Comparison of ENCODE assay signal across 19 cellular contexts in the genomic region with DNA sequence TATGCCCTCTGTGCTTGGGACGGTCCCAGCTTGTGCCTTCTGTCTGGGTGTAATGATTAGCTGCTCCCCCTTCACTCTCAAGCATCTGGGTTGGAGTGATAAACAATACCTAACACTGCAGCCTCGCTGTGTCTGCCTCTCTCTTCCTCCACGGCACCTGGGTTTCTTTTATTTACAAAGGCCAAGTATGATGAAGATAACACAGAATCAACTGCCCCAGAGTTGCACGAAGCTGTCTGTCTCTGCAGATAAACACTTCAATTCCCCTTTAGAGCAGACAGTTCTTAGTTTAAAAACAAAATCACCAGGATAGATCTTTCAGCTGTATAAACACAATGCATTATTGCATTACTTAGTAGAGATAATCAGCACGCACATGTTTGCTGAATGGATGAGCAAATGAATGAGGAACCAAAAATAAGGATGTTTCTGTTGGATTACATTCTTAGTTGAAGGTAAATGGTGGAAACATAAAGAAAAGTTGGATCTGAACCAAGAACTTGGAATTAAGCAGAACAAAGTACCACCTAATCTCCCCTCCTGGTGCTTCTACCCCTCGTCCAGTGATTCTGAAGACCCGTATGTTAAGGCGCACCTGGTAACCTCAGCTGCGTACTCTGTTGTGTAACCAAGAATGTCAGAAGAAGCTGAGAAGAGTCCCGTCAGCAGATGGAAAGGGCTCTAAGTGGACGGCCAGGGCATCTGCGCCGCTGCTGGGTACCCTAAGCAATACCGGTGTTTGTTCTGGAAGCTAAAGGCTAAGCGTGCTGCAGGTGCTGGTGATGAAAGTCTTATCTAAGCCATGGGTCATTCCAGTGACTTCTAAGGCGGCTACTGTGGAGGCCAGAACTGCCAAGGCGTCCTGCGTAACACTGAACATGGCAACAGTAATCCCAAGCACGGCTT.
"Had no signal": no experiment of that assay in that cellular context is flagged by ENCODE, and none has a peak within 500 bp of the region (broad histone marks: within the 10 kb centered on the region; RNA-seq: fewer than 3 reads in every experiment).

No MANE protein-coding gene starts in this region.

- DNase-seq: activated CD4-positive, alpha-beta T cell treated with anti-CD3 and anti-CD28 coated beads, Interleukin-2, amount 50 U/mL, for 4 hours; activated CD4-positive, CD25-positive, alpha-beta regulatory T cell treated with anti-CD3 and anti-CD28 coated beads, Interleukin-2, amount 50 U/mL, for 72 hours; activated naive CD4-positive, alpha-beta T cell treated with Interleukin-2 at 50 U/mL for 16 hours; activated T-cell treated with anti-CD3 and anti-CD28 coated beads for 4 hours; dermis blood vessel endothelial cell; effector memory CD8-positive, alpha-beta T cell; gastrocnemius medialis; left colon; lower lobe of right lung; right cardiac atrium; stimulated activated CD4-positive, alpha-beta T cell treated with anti-CD3 and anti-CD28 coated beads, Interleukin-4, amount 100 ng/mL, for 4 hours; T-helper 2 cell had no signal

- H3K4me3 ChIP-seq: gastrocnemius medialis, lower lobe of right lung, prostate gland, skin epidermis, suprapubic skin had no signal

- H3K4me3 Mint-ChIP-seq: activated T-helper 17 cell treated with anti-CD3 and anti-CD28 coated beads, Interleukin-2, amount 50 U/mL, for 72 hours; effector memory CD8-positive, alpha-beta T cell; nephron; stimulated activated naive CD8-positive, alpha-beta T cell treated with anti-CD3 and anti-CD28 coated beads, Interleukin-15, Interleukin-2, amounts not matched to agents 100 ng/mL and 50 ng/mL, for 24 hours; type B pancreatic cell had no signal

- H3K36me3 ChIP-seq: gastrocnemius medialis, lower lobe of right lung, prostate gland, suprapubic skin had no signal

- H3K27ac ChIP-seq: gastrocnemius medialis, lower lobe of right lung, prostate gland, skin epidermis, suprapubic skin had no signal

- ATAC-seq: effector memory CD8-positive, alpha-beta T cell; gastrocnemius medialis; left colon; lower lobe of right lung; right cardiac atrium had no signal

- H3K36me3 Mint-ChIP-seq: type B pancreatic cell had no signal

- H3K4me1 Mint-ChIP-seq: activated T-helper 17 cell treated with anti-CD3 and anti-CD28 coated beads, Interleukin-2, amount 50 U/mL, for 72 hours; nephron had no signal

- H3K9me3 Mint-ChIP-seq: activated T-helper 17 cell treated with anti-CD3 and anti-CD28 coated beads, Interleukin-2, amount 50 U/mL, for 72 hours; effector memory CD8-positive, alpha-beta T cell had no signal

- H3K4me1 ChIP-seq: gastrocnemius medialis, lower lobe of right lung, prostate gland, suprapubic skin had no signal

- H3K9me3 ChIP-seq: gastrocnemius medialis, lower lobe of right lung, prostate gland, suprapubic skin had no signal

- H3K27ac Mint-ChIP-seq: activated T-helper 17 cell treated with anti-CD3 and anti-CD28 coated beads, Interleukin-2, amount 50 U/mL, for 72 hours; effector memory CD8-positive, alpha-beta T cell; nephron; stimulated activated naive CD8-positive, alpha-beta T cell treated with anti-CD3 and anti-CD28 coated beads, Interleukin-15, Interleukin-2, amounts not matched to agents 100 ng/mL and 50 ng/mL, for 24 hours; type B pancreatic cell had no signal

- H3K27me3 ChIP-seq: gastrocnemius medialis had no signal
